In the genomic region with DNA sequence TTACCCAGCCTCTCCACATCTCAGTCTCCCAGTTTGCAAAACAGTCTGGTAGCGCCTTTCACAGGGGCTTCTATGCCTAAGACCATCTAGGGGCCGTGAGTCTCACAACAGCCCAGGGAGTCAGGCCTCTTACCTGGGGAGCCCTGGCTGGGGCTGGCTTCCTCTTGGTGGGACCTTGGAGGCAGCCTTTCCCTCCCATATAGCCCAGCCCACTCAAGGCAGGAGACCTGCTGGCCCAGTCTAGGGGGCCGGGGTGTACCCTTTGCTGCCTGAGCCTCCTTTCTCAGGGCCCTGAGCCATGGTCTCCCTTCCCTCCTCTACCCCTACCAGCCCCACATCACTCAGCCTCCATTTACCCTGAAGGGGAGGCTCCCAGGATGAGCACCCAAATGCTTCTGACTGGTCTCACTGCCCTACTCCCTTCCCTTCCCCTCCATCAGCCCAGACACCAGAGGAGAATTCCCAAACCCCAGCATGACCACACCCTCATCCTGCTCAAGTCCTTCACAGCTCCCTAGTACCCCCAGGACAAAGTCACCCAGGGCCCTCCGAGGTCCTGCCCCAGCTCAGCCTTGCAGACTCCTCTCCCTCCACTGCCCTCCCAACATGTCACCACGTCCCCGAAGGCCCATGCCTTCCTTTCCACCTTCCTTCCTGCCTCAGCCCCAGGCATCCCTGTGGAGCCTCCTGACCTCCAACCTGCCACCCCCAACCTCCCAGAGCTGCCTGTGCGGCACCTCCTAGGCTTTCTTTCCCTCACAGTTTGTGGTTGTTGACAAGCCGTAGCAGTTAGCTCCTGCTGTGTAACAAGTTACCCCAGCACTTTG, we compare ENCODE assay signal across 21 cellular contexts. TPM values are rescaled to one million over a fixed set of nuclear protein-coding genes. Genes with fewer than 3 reads are reported as not detected.
DNase-seq lines count a peak whose midpoint lies in the region; ATAC-seq, FAIRE-seq and TF ChIP-seq lines count a peak whose summit lies in the region.
"Had no signal": no experiment of that assay in that cellular context is flagged by ENCODE, and none has a peak within 500 bp of the region (broad histone marks: within the 10 kb centered on the region; RNA-seq: fewer than 3 reads in every experiment).

No MANE protein-coding gene starts in this region.

- H2BK5ac ChIP-seq in H1 (ENCODE audit: low read depth, low read length) = no peak overlapping the region

- no peak for FAIRE-seq in GM12892 (lab: Jason Lieb, UNC)
- no peak for FAIRE-seq in H1 (lab: Jason Lieb, UNC)
- FAIRE-seq: GM19239, pancreas, small intestine had no signal

- 82% methylated on average over 7 of the region's 8 CpGs; no CpG with 5 or more reads in 1 of the 2 experiments for WGBS in H1 (ENCODE audit: extremely low coverage in 1 of 2, insufficient coverage in 1 of 2, insufficient read length in 1 of 2, insufficient replicate concordance in 2 of 2, low coverage in 1 of 2, low lambda C conversion rate in 2 of 2, missing lambda C conversion rate in 1 of 2), 2 experiments
- WGBS in psoas muscle, 3 donors = 90 to 92% (median 91%) methylated on average over 8 of the region's 8 CpGs

- H3K4me1 Mint-ChIP-seq in activated naive CD4-positive, alpha-beta T cell treated with anti-CD3 and anti-CD28 coated beads, Interleukin-2, amount 10 ng/mL, durations not matched to agents 7 days and 5 days = peaks cover 30% of the 10 kb centered on the region

- peaks cover 19% of the 10 kb centered on the region for H3K27me3 Mint-ChIP-seq in activated naive CD4-positive, alpha-beta T cell treated with anti-CD3 and anti-CD28 coated beads, Interleukin-2, amount 10 ng/mL, durations not matched to agents 7 days and 5 days
- H3K27me3 Mint-ChIP-seq: activated T-cell treated with anti-CD3 and anti-CD28 coated beads, Interleukin-2, amount 50 U/mL, for 24 hours had no signal

- H3K4me3 Mint-ChIP-seq in activated naive CD4-positive, alpha-beta T cell treated with anti-CD3 and anti-CD28 coated beads, Interleukin-2, amount 10 ng/mL, durations not matched to agents 7 days and 5 days = no peak overlapping the region
- H3K4me3 Mint-ChIP-seq: activated T-cell treated with anti-CD3 and anti-CD28 coated beads, Interleukin-2, amount 50 U/mL, for 24 hours had no signal

- DNase-seq in activated naive CD4-positive, alpha-beta T cell treated with anti-CD3 and anti-CD28 coated beads, Interleukin-2, amount 10 ng/mL, durations not matched to agents 7 days and 5 days = no peak
- no peak for DNase-seq in activated naive CD4-positive, alpha-beta T cell treated with Interleukin-2 at 50 U/mL for 16 hours
- DNase-seq in GM12892 (ENCODE audit: insufficient read length) (peak; percentile 10), H1 (ENCODE audit: low read depth in 1 of 2, low spot score in 2 of 2) (peak in 1 of 2 experiments; percentile 34), psoas muscle (peak; percentile 2 to 17), HUDEP-2 (lab: John Stamatoyannopoulos, UW; ENCODE audit: unreplicated experiment in 76 of 76) (no peak), NCI-H187 (lab: John Stamatoyannopoulos, UW) (no peak)
- DNase-seq: COR-L47; MV-4-11; NCI-H2029; small intestine; stimulated activated CD4-positive, alpha-beta T cell treated with anti-CD3 and anti-CD28 coated beads, Interleukin-4, amount 100 ng/mL, for 4 hours; substantia nigra had no signal

- peak overlapping the region; percentile 62 for H3K4ac ChIP-seq in H1 (replicated peaks; ENCODE audit: insufficient read length, low read depth, low read length)

- no peak overlapping the region for H4K5ac ChIP-seq in H1 (ENCODE audit: insufficient read length, low read depth, low read length)

- CTCF ChIA-PET in activated naive CD4-positive, alpha-beta T cell treated with anti-CD3 and anti-CD28 coated beads, Interleukin-2, amount 10 ng/mL, durations not matched to agents 7 days and 5 days (lab: Charles Lee) = interaction anchor here (1.1 kb wide), 1 partner anchor 10 kb away, joined by 3 read pairs; no protein-coding TSS in a partner anchor
- CTCF ChIA-PET in H1 (lab: Charles Lee; ENCODE audit: partially characterized antibody) = interaction anchor here (1.4 to 2.2 kb wide), 3 partner anchors 10 to 12 kb away, joined by 3 to 4 read pairs (median 4); no protein-coding TSS in a partner anchor

- no peaks in the 10 kb centered on the region for H3K79me2 ChIP-seq in H1 (ENCODE audit: control insufficient read depth in 1 of 2, insufficient read depth in 2 of 2, low read length in 2 of 2)

- no peaks in the 10 kb centered on the region for H3K36me3 ChIP-seq in H1 (ENCODE audit: control insufficient read depth in 2 of 4, insufficient read depth in 4 of 4, low read length in 3 of 4)
- no peaks in the 10 kb centered on the region for H3K36me3 ChIP-seq in psoas muscle (ENCODE audit: insufficient read depth in 1 of 2, low read depth in 1 of 2)
- H3K36me3 ChIP-seq: esophagus muscularis mucosa, pancreas had no signal

- peaks cover 3% of the 10 kb centered on the region for H3K36me3 Mint-ChIP-seq in activated naive CD4-positive, alpha-beta T cell treated with anti-CD3 and anti-CD28 coated beads, Interleukin-2, amount 10 ng/mL, durations not matched to agents 7 days and 5 days

- H3K56ac ChIP-seq in H1 (replicated peaks; ENCODE audit: insufficient read length, low read depth, low read length) = no peak overlapping the region

- H2BK15ac ChIP-seq in H1 (ENCODE audit: low read length) = no peak overlapping the region

- H2AK5ac ChIP-seq in H1 (ENCODE audit: low read depth, low read length) = no peak overlapping the region

- H2BK12ac ChIP-seq in H1 (ENCODE audit: low read depth, low read length) = no peak overlapping the region

- H2BK20ac ChIP-seq in H1 (ENCODE audit: low read length) = no peak overlapping the region

- no peak for TF ChIP-seq EP300 in H1 (IDR thresholded peaks at IDR 0.05; ENCODE audit: borderline replicate concordance in 1 of 2, low read depth in 2 of 2, low read length in 2 of 2)

- H4K91ac ChIP-seq in H1 (replicated peaks; ENCODE audit: insufficient read length, low read length) = no peak overlapping the region

- no peak overlapping the region for H3K18ac ChIP-seq in H1 (ENCODE audit: extremely low read depth, low read length)

- intact Hi-C loops in psoas muscle (cut with DNase I) = no loop called here

- no peak for TF ChIP-seq CTCF in H1 (IDR thresholded peaks at IDR 0.05; ENCODE audit: control extremely low read depth in 1 of 3, insufficient read depth in 1 of 3, low read depth in 1 of 3, low read length in 3 of 3)
- TF ChIP-seq CTCF in psoas muscle (IDR thresholded peaks at IDR 0.05) = no peak

- H3K27ac ChIP-seq in H1 (ENCODE audit: low read depth, low read length) = no peak overlapping the region
- no peak overlapping the region for H3K27ac ChIP-seq in psoas muscle
- H3K27ac ChIP-seq: esophagus muscularis mucosa, HL-60, pancreas had no signal

- H3K9ac ChIP-seq in H1 (replicated peaks in 1 of 4; ENCODE audit: extremely low read depth in 1 of 4, low read depth in 3 of 4, low read length in 3 of 4) = no peak overlapping the region

- no peaks in the 10 kb centered on the region for H3K9me3 ChIP-seq in H1 (ENCODE audit: insufficient read depth in 2 of 2, low read depth in 1 of 2, low read length in 1 of 2)
- H3K9me3 ChIP-seq in psoas muscle = no peaks in the 10 kb centered on the region
- H3K9me3 ChIP-seq: esophagus muscularis mucosa, pancreas had no signal

- POLR2A ChIA-PET in H1 (lab: Charles Lee; ENCODE audit: partially characterized antibody) = no interaction called here

- TF ChIP-seq RAD21 in H1 (IDR thresholded peaks at IDR 0.05 in 1 of 2, conservative IDR thresholded peaks at IDR 0.05 in 1 of 2; ENCODE audit: low read depth in 2 of 2, low read length in 2 of 2) = no peak

- H3K27ac Mint-ChIP-seq in activated naive CD4-positive, alpha-beta T cell treated with anti-CD3 and anti-CD28 coated beads, Interleukin-2, amount 10 ng/mL, durations not matched to agents 7 days and 5 days = peak overlapping the region; percentile 83
- H3K27ac Mint-ChIP-seq: activated T-cell treated with anti-CD3 and anti-CD28 coated beads, Interleukin-2, amount 50 U/mL, for 24 hours had no signal

- no peak overlapping the region for H2AFZ ChIP-seq in H1 (ENCODE audit: low read length)

- no peaks in the 10 kb centered on the region for H3K9me3 Mint-ChIP-seq in activated naive CD4-positive, alpha-beta T cell treated with anti-CD3 and anti-CD28 coated beads, Interleukin-2, amount 10 ng/mL, durations not matched to agents 7 days and 5 days

- H4K8ac ChIP-seq in H1 (ENCODE audit: extremely low read depth, insufficient read depth, low read length) = no peak overlapping the region

- H2BK120ac ChIP-seq in H1 (replicated peaks; ENCODE audit: low read depth, low read length) = no peak overlapping the region

- ATAC-seq in psoas muscle (no peak), GM21619 (IDR thresholded peaks at IDR 0.05; ENCODE audit: unreplicated experiment) (no peak)
- ATAC-seq: activated CD4-positive, CD25-positive, alpha-beta regulatory T cell treated with anti-CD3 and anti-CD28 coated beads, Interleukin-2, amount 50 U/mL, for 24 hours; pancreas had no signal

- TF ChIP-seq POLR2A in GM12892 (IDR thresholded peaks at IDR 0.05; ENCODE audit: low read depth, low read length) (no peak), H1 (IDR thresholded peaks at IDR 0.05; ENCODE audit: control extremely low read depth in 1 of 2, low read depth in 2 of 2, low read length in 2 of 2) (no peak)

- H3K27me3 ChIP-seq in H1 (replicated peaks in 1 of 4; ENCODE audit: control insufficient read depth in 3 of 4, extremely low read depth in 1 of 4, insufficient read depth in 3 of 4, low read length in 3 of 4) (no peaks in the 10 kb centered on the region), psoas muscle (ENCODE audit: insufficient read depth in 3 of 3, low read length in 2 of 3) (peaks cover 0 to 4% (median 0%) of the 10 kb centered on the region in 3 donors)
- H3K27me3 ChIP-seq: pancreas had no signal

- no peaks in the 10 kb centered on the region for H4K20me1 ChIP-seq in H1 (replicated peaks in 1 of 2; ENCODE audit: control insufficient read depth in 1 of 2, insufficient read depth in 2 of 2, low read length in 2 of 2)

- H3K14ac ChIP-seq in H1 (ENCODE audit: insufficient read length) = no peak overlapping the region

- H3K4me3 ChIP-seq in H1 (ENCODE audit: extremely low read depth in 1 of 4, insufficient read depth in 2 of 4, low read depth in 3 of 4, low read length in 4 of 4) (no peak overlapping the region), psoas muscle (no peak overlapping the region)
- H3K4me3 ChIP-seq: esophagus muscularis mucosa, pancreas had no signal

- H3K4me1 ChIP-seq in H1 (replicated peaks in 1 of 4; ENCODE audit: control insufficient read depth in 3 of 4, insufficient read depth in 4 of 4, low read length in 3 of 4) (no peaks in the 10 kb centered on the region), psoas muscle (no peaks in the 10 kb centered on the region)
- H3K4me1 ChIP-seq: esophagus muscularis mucosa had no signal

- H3K23me2 ChIP-seq in H1 (ENCODE audit: low read depth, low read length) = no peaks in the 10 kb centered on the region

- no peak overlapping the region for H3K23ac ChIP-seq in H1 (ENCODE audit: insufficient read length)

- no peaks in the 10 kb centered on the region for H3K79me1 ChIP-seq in H1 (ENCODE audit: low read depth, low read length)

- H3K4me2 ChIP-seq in H1 (ENCODE audit: insufficient read depth in 1 of 2, low read depth in 2 of 2, low read length in 2 of 2) = no peak overlapping the region

RNA-seq across cellular contexts. Expression of a gene that starts 55.3 kb away (rescaled TPM):
- polyA plus RNA-seq in GM12892 (2012; ENCODE audit: missing spikeins) = not detected
- 2.1 and 2.6 TPM in 2 replicates for total RNA-seq in H1 (2021; fragmentation: NEBNext Ultra II Directional; extraction: Animal tissue kit (Norgen Biotek cat#: 25700))
- polyA plus RNA-seq in H1 (2011; rRNA removed) = 0.79 and 1.3 TPM in 2 replicates
- 1.00 TPM for polyA plus RNA-seq in H1 (2011; cell fraction: cytosol; rRNA removed)
- polyA plus RNA-seq in H1 (2011; cell fraction: nucleus; rRNA removed) = 1.4 TPM
- 0.68 to 0.87 TPM (median 0.76 TPM) in 4 replicates for polyA plus RNA-seq in H1 (2012, experiment 1 of 2)
- polyA plus RNA-seq in H1 (2012, experiment 2 of 2) = 0.92 TPM
- polyA plus RNA-seq in H1 (2013, experiment 1 of 2) = 2.3 TPM
- polyA plus RNA-seq in H1 (2013, experiment 2 of 2) = 2.3 TPM
- polyA minus RNA-seq in H1 (2011; rRNA and poly(A)+ RNA removed) = 0.22 TPM in 1 of 2 replicates, not detected in the other
- polyA minus RNA-seq in H1 (2011; cell fraction: cytosol; rRNA and poly(A)+ RNA removed) = not detected
- polyA minus RNA-seq in H1 (2011; cell fraction: nucleus; rRNA and poly(A)+ RNA removed) = not detected
- not detected for total RNA-seq in psoas muscle
- not detected for polyA plus RNA-seq in psoas muscle
- total RNA-seq: liver had no signal
- polyA plus RNA-seq: liver had no signal

Comparison
In these comparisons a context has a peak if more than half of its experiments do, and no peak if none do; other contexts are left out.
1. DNase-seq: peak in GM12892 (single experiment) and psoas muscle (2 of 2); none in activated naive CD4-positive, alpha-beta T cell treated with anti-CD3 and anti-CD28 coated beads, Interleukin-2, amount 10 ng/mL, durations not matched to agents 7 days and 5 days (single experiment), activated naive CD4-positive, alpha-beta T cell treated with Interleukin-2 at 50 U/mL for 16 hours (single experiment), HUDEP-2 (0 of 76) and NCI-H187 (0 of 2).